ENCODE assay signal across 8 cellular contexts in the genomic region with DNA sequence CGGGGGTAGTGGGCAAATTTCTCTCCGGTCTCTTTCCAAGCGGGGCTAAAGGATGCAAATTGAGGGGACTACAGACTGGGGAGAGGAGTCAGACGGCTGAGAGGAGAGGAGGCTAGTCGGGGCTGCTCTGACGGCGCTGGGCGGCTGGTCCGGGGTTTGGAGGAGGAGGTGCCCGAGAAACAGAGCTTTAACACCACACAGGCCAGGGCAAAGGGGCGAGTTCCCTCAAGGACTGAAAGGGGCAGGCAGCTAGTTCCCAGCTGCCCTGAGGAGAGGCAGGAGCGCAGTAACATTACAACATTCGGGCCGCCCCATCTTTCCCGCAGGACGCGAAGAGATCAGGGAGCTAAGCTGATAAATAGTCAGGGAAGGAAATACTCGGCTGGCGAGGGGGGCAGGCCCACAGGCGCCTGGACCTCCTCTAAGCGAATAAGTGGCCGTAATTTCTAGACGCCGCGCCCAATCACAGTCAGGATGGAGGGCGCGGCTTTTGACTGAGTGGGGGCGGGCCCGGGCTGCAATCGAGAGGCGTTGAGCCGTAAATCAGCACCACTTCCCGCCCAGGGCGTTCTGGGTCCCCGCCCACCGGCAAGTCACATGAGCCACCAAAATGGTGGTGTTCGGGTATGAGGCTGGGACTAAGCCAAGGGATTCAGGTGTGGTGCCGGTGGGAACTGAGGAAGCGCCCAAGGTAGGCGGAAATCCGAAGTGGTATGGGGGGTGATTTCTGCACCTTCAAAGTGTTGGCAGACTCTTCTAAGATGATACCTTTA. TPM values are rescaled to one million over a fixed set of nuclear protein-coding genes. Genes with fewer than 3 reads are reported as not detected.
DNase-seq lines count a peak whose midpoint lies in the region; ATAC-seq and TF ChIP-seq lines count a peak whose summit lies in the region.

A gene (plus strand): TSS at position 596 of the 773 bp plus-strand sequence. CDS start 15 bp downstream, at position 611.

- H3K4me1 ChIP-seq in right atrium auricular region (peaks cover 0 to 24% of the 10 kb centered on the region in 2 donors), vagina (peaks cover 15% of the 10 kb centered on the region)

- peak within 1 kb of the TSS; percentile 87 to 93 for H3K27ac ChIP-seq in right atrium auricular region
- peak within 1 kb of the TSS; percentile 94 for H3K27ac ChIP-seq in vagina

- H3K9me3 ChIP-seq in right atrium auricular region: no peaks in the 10 kb centered on the region
- H3K9me3 ChIP-seq in vagina: no peaks in the 10 kb centered on the region

- H3K36me3 ChIP-seq in right atrium auricular region (no peaks in the 10 kb centered on the region), vagina (no peaks in the 10 kb centered on the region)

- ATAC-seq in GM18499 (IDR thresholded peaks at IDR 0.05; ENCODE audit: insufficient read depth, unreplicated experiment) (peak; percentile 95), HG02943 (IDR thresholded peaks at IDR 0.05; ENCODE audit: low read depth, unreplicated experiment) (peak; percentile 99)

- TF ChIP-seq POLR2A in vagina (IDR thresholded peaks at IDR 0.05): peak in 1 of 2 donors; percentile 92

- no peak for TF ChIP-seq CTCF in right atrium auricular region (IDR thresholded peaks at IDR 0.05)
- TF ChIP-seq CTCF in vagina (IDR thresholded peaks at IDR 0.05): no peak

- H3K4me3 ChIP-seq in right atrium auricular region: peak within 1 kb of the TSS; percentile 67 to 76
- H3K4me3 ChIP-seq in vagina: peak within 1 kb of the TSS; percentile 65 to 77

- DNase-seq in NCI-H187 treated with DMSO at 0.1 percent for 48 hours (lab: John Stamatoyannopoulos, UW): peak; percentile 90
- peak; percentile 70 to 99 (median 98) for DNase-seq in anterior cingulate cortex (lab: John Stamatoyannopoulos, UW)
- peak; percentile 99 for DNase-seq in right atrium auricular region (ENCODE audit: low spot score)
- peak; percentile 99 for DNase-seq in putamen (ENCODE audit: low spot score)
- DNase-seq in vagina (ENCODE audit: extremely low spot score in 2 of 2): peak; percentile 97 to 99

- H3K27me3 ChIP-seq in right atrium auricular region: no peaks in the 10 kb centered on the region
- no peaks in the 10 kb centered on the region for H3K27me3 ChIP-seq in vagina

- intact Hi-C loops in T-helper 2 cell treated with Interferon-gamma antibody and Interleukin-4, amounts not matched to agents 100 ng/mL and 5 ng/mL, for 36 hours (cut with micrococcal nuclease): loop anchor here (1.0 to 10.0 kb wide), 11 partner anchors 19 to 913 kb away; a partner anchor contains a TSS
- intact Hi-C loops in vagina (cut with DNase I): loop anchor here (2.0 kb wide), 1 partner anchor 37 kb away; a partner anchor contains a TSS

RNA-seq across cellular contexts. Expression of the gene that starts here (rescaled TPM):
- total RNA-seq in T-helper 2 cell treated with Interferon-gamma antibody and Interleukin-4, amounts not matched to agents 100 ng/mL and 5 ng/mL, for 36 hours: 48.2 and 52.5 TPM in 2 replicates
- total RNA-seq in right atrium auricular region: 10 to 100 TPM; 37.2 to 63.7 TPM
- total RNA-seq in vagina: 34.1 TPM

Comparison
In these comparisons a context has a peak if more than half of its experiments do, and no peak if none do; other contexts are left out.
1. Peak in every context shown above with its lines: DNase-seq, ATAC-seq, H3K4me3 ChIP-seq and H3K27ac ChIP-seq.